Comparison of ENCODE assay signal across 1 cellular context in genomic region chr6:15355683-15356099, GRCh38.
TF ChIP-seq lines count a peak whose summit lies in the region.

No MANE protein-coding gene starts in this region.

TF ChIP-seq in HEK293, 187 proteins besides CTCF, POLR2A, EP300 and RAD21 (continued from another document):
- TF ChIP-seq, protein P1, sequence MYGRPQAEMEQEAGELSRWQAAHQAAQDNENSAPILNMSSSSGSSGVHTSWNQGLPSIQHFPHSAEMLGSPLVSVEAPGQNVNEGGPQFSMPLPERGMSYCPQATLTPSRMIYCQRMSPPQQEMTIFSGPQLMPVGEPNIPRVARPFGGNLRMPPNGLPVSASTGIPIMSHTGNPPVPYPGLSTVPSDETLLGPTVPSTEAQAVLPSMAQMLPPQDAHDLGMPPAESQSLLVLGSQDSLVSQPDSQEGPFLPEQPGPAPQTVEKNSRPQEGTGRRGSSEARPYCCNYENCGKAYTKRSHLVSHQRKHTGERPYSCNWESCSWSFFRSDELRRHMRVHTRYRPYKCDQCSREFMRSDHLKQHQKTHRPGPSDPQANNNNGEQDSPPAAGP (tag by site-specific recombination; IDR thresholded peaks at IDR 0.05): no peak
- TF ChIP-seq ZSCAN30 (tag by site-specific recombination; IDR thresholded peaks at IDR 0.05) (peak; percentile 76; the same call in 1 of the 2 replicates), ZNF23 (tag by site-specific recombination; IDR thresholded peaks at IDR 0.05; ENCODE audit: borderline replicate concordance) (no peak), ZNF335 (tag by site-specific recombination; conservative IDR thresholded peaks at IDR 0.05) (peak; percentile 58)
